ENCODE assay signal across 1 cellular context in genomic region chr15:63426552-63426951, GRCh38.
A peak's percentile ranks its signal among the peaks of the same experiment; 100 is the strongest.
TF ChIP-seq lines count a peak whose summit lies in the region.

No MANE protein-coding gene starts in this region.

TF ChIP-seq in K562, 482 proteins besides CTCF, POLR2A, EP300 and RAD21 (continued from another document):
- TF ChIP-seq ZBTB43 (CRISPR knock-in tag; IDR thresholded peaks at IDR 0.05) (no peak), XRCC3 (IDR thresholded peaks at IDR 0.05) (no peak), SRSF1 (IDR thresholded peaks at IDR 0.05; ENCODE audit: low read depth, low read length) (no peak), U2AF1 (optimal IDR thresholded peaks at IDR 0.05; ENCODE audit: low read depth, low read length) (no peak), RBM25 (IDR thresholded peaks at IDR 0.05; ENCODE audit: low read depth, low read length, severe bottlenecking) (peak; percentile 23), ZNF398 (CRISPR knock-in tag; IDR thresholded peaks at IDR 0.05) (no peak), SLC30A9 (CRISPR knock-in tag; IDR thresholded peaks at IDR 0.05) (no peak)
